Comparison of ENCODE assay signal across 17 cellular contexts in the genomic region with DNA sequence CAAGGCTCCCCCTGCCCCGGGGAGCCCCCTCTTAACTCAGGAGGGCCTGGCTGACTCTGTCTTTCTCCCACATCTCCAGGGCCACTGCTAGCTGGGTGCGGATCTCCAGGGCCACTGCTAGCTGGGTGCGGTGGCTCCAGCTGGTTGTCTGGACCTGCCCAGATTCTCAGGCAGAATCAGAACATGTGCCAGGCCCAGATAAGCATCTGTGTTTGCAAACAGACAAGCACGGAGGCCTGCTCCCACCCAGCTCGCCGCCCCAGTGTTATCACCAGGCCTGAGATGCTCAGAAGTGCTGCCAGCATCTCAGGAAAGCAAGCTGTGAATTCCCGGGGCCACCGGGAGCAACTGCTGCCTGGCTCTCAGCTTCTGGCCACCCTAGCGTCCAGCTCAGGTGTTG.
A peak's percentile ranks its signal among the peaks of the same experiment; 100 is the strongest.
DNase-seq lines count a peak whose midpoint lies in the region; TF ChIP-seq lines count a peak whose summit lies in the region.
"Had no signal": no experiment of that assay in that cellular context is flagged by ENCODE, and none has a peak within 500 bp of the region (broad histone marks: within the 10 kb centered on the region; RNA-seq: fewer than 3 reads in every experiment).

No MANE protein-coding gene starts in this region.

- no peak overlapping the region for H4K8ac ChIP-seq in neuronal stem cell (ENCODE audit: low read depth, low read length)

- H2BK12ac ChIP-seq in neuronal stem cell (ENCODE audit: low read length) = no peak overlapping the region

- intact Hi-C loops in prostate gland (cut with DNase I) = no loop called here

- H2BK5ac ChIP-seq in neuronal stem cell (ENCODE audit: low read length) = no peak overlapping the region

- H2AFZ ChIP-seq in neuronal stem cell (ENCODE audit: low read length) = no peak overlapping the region

- no peak overlapping the region for H3K9ac ChIP-seq in neuronal stem cell (ENCODE audit: low read depth, low read length, poor library complexity)
- H3K9ac ChIP-seq: BLaER1 treated with 17β-estradiol and CSF1 and Interleukin-3, amounts not matched to agents 10 nM and 100 nM had no signal

- H3K27ac ChIP-seq in neuronal stem cell (replicated peaks; ENCODE audit: low read length) = no peak overlapping the region
- H3K27ac ChIP-seq in prostate gland = no peak overlapping the region
- H3K27ac ChIP-seq: 22Rv1; A549; BLaER1 treated with 17β-estradiol and CSF1 and Interleukin-3, amounts not matched to agents 10 nM and 100 nM; C4-2B had no signal

- H3K27me3 ChIP-seq in neuronal stem cell (ENCODE audit: control insufficient read depth in 3 of 3, insufficient read depth in 3 of 3, low read depth in 1 of 3, low read length in 3 of 3) (peaks cover 0 to 7% (median 0%) of the 10 kb centered on the region in 3 experiments), prostate gland (replicated peaks; ENCODE audit: insufficient read depth) (no peaks in the 10 kb centered on the region)
- H3K27me3 ChIP-seq: BLaER1 treated with 17β-estradiol and CSF1 and Interleukin-3, amounts not matched to agents 10 nM and 100 nM had no signal

- peak overlapping the region; percentile 77 for H3K18ac ChIP-seq in neuronal stem cell (ENCODE audit: low read length)

- peak overlapping the region; percentile 10 for H3K23ac ChIP-seq in neuronal stem cell (ENCODE audit: low read depth, low read length, poor library complexity)

- H2AK5ac ChIP-seq in neuronal stem cell (ENCODE audit: low read depth, low read length) = no peak overlapping the region

- H2BK15ac ChIP-seq in neuronal stem cell (ENCODE audit: low read length) = no peak overlapping the region

- peak overlapping the region; percentile 22 for H3K14ac ChIP-seq in neuronal stem cell (ENCODE audit: low read length)

- no peak overlapping the region for H3K4ac ChIP-seq in neuronal stem cell (ENCODE audit: low read length)

- peak; percentile 32 for DNase-seq in LNCaP clone FGC (ENCODE audit: low read depth)
- no peak for DNase-seq in neuronal stem cell (ENCODE audit: low spot score)
- DNase-seq in prostate gland (ENCODE audit: low spot score) = peak; percentile 74
- DNase-seq in NCI-H1694 treated with DMSO at 0.1 percent for 48 hours (lab: John Stamatoyannopoulos, UW) = no peak
- no peak for DNase-seq in NCI-H1417 treated with DMSO at 0.1 percent for 48 hours (lab: John Stamatoyannopoulos, UW)
- no peak for DNase-seq in cerebellum (ENCODE audit: low spot score)
- DNase-seq: AML-193; Caco-2; Calu3; CD4-positive, alpha-beta T cell; CD8-positive, alpha-beta T cell; DMS79 treated with DMSO at 0.1 percent for 48 hours; GF-D8 had no signal

- H3K79me1 ChIP-seq in neuronal stem cell (ENCODE audit: low read depth, low read length) = no peaks in the 10 kb centered on the region

- H3K4me1 ChIP-seq in neuronal stem cell (ENCODE audit: control insufficient read depth in 2 of 2, insufficient read depth in 1 of 2, low read depth in 1 of 2, low read length in 2 of 2) = no peaks in the 10 kb centered on the region
- H3K4me1 ChIP-seq in prostate gland (replicated peaks) = no peaks in the 10 kb centered on the region
- H3K4me1 ChIP-seq: A549; BLaER1 treated with 17β-estradiol and CSF1 and Interleukin-3, amounts not matched to agents 10 nM and 100 nM; Caco-2 had no signal

- no peak for TF ChIP-seq CTCF in LNCaP clone FGC (IDR thresholded peaks at IDR 0.05; ENCODE audit: control insufficient read depth, extremely low read depth, insufficient read depth)
- TF ChIP-seq CTCF in prostate gland (IDR thresholded peaks at IDR 0.05) = peak in 1 of 4 experiments; percentile 9

- no peak overlapping the region for H3K4me2 ChIP-seq in neuronal stem cell (ENCODE audit: insufficient read depth, low read length, poor library complexity, severe bottlenecking)
- H3K4me2 ChIP-seq: A549; BLaER1 treated with 17β-estradiol and CSF1 and Interleukin-3, amounts not matched to agents 10 nM and 100 nM had no signal

- H3K4me3 ChIP-seq in LNCaP clone FGC (ENCODE audit: low read depth, low read length) (no peak overlapping the region), neuronal stem cell (ENCODE audit: low read length in 2 of 2) (no peak overlapping the region), prostate gland (no peak overlapping the region)
- H3K4me3 ChIP-seq: A549; BLaER1 treated with 17β-estradiol and CSF1 and Interleukin-3, amounts not matched to agents 10 nM and 100 nM had no signal

- H3K36me3 ChIP-seq in neuronal stem cell (replicated peaks in 1 of 2; ENCODE audit: control insufficient read depth in 2 of 2, insufficient read depth in 2 of 2, low read length in 2 of 2) = no peaks in the 10 kb centered on the region
- H3K36me3 ChIP-seq in prostate gland = no peaks in the 10 kb centered on the region
- H3K36me3 ChIP-seq: BLaER1 treated with 17β-estradiol and CSF1 and Interleukin-3, amounts not matched to agents 10 nM and 100 nM had no signal

- H4K91ac ChIP-seq in neuronal stem cell (ENCODE audit: low read depth, low read length, poor library complexity) = no peak overlapping the region

- H3K9me3 ChIP-seq in neuronal stem cell (replicated peaks in 1 of 2; ENCODE audit: control insufficient read depth in 2 of 2, insufficient read depth in 1 of 2, low read depth in 1 of 2, low read length in 2 of 2) (no peaks in the 10 kb centered on the region), prostate gland (no peaks in the 10 kb centered on the region)
- H3K9me3 ChIP-seq: A549, Caco-2 had no signal

- no CpG with 5 or more reads among the region's 9 CpGs for WGBS in neuronal stem cell (ENCODE audit: extremely low coverage in 2 of 2, insufficient read length in 2 of 2, insufficient replicate concordance in 1 of 2), 2 donors
- WGBS in prostate gland = 54% methylated on average over 9 of the region's 9 CpGs

- H2BK120ac ChIP-seq in neuronal stem cell (ENCODE audit: low read depth, low read length) = no peak overlapping the region

- TF ChIP-seq POLR2A in prostate gland (IDR thresholded peaks at IDR 0.05) = no peak

Comparison
In these comparisons a context has a peak if more than half of its experiments do, and no peak if none do; other contexts are left out.
1. DNase-seq: peak in LNCaP clone FGC (single experiment) and prostate gland (single experiment); none in neuronal stem cell (single experiment), NCI-H1694 treated with DMSO at 0.1 percent for 48 hours (single experiment), NCI-H1417 treated with DMSO at 0.1 percent for 48 hours (single experiment) and cerebellum (single experiment).